In the genomic region with DNA sequence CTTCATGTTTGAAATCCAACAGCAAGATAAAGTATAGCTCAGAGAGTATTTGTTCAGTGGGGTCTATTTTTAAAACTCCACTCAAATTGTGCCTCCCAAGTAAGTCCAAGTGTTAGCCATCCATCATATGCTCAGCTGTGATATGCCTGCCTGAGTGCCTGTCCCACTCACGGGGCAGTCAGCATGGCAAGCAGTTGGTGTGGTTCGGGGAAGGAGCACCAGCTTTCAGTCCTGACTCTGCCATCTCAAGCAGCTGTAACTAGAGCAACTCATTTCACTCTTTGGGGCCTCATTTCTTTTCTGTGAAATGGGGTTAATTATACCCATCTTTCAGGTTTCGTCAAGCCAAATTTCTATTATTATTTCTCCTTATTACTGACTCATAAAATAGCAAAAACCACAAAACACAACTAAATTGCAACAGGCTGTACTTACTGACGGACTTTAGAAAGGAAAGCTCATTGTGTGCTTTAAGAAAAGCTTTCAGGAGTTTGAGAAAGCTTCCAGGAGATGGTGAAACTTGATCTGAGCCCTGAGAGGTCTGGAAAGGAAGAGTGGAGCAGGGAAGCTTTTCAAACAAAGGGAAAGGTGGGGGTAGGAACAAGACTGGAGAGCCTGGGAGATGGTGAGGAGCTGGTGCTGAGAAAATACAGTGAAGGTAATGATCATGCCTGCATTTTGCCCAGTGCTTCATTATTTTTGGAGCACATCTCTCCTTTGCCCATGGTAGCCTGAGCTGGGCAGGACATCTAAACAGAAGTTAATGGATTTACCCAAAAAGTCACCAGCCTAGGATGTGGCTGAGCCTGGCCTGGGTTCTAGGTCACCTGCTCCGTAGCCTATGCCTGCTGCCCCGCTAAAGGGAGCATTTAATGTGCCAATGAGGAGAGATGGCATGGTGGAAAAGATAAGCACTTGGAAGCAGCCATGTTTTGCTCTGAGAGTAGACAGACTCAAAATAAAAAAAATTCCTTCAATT, we compare ENCODE assay signal across 10 cellular contexts. TPM values are rescaled to one million over a fixed set of nuclear protein-coding genes. Genes with fewer than 3 reads are reported as not detected.
DNase-seq lines count a peak whose midpoint lies in the region; ATAC-seq, FAIRE-seq and TF ChIP-seq lines count a peak whose summit lies in the region.
"Had no signal": no experiment of that assay in that cellular context is flagged by ENCODE, and none has a peak within 500 bp of the region (broad histone marks: within the 10 kb centered on the region; RNA-seq: fewer than 3 reads in every experiment).

No MANE protein-coding gene starts in this region.

- H3K23ac ChIP-seq in H1 (ENCODE audit: insufficient read length), result no peak overlapping the region

- TF ChIP-seq POLR2A in H1 (IDR thresholded peaks at IDR 0.05; ENCODE audit: control extremely low read depth in 1 of 2, low read depth in 2 of 2, low read length in 2 of 2), result no peak

- TF ChIP-seq EP300 in H1 (IDR thresholded peaks at IDR 0.05; ENCODE audit: borderline replicate concordance in 1 of 2, low read depth in 2 of 2, low read length in 2 of 2), result no peak

- H3K27ac Mint-ChIP-seq in nephron progenitor cell, result peak overlapping the region; percentile 87
- no peak overlapping the region for H3K27ac Mint-ChIP-seq in activated naive CD4-positive, alpha-beta T cell treated with anti-CD3 and anti-CD28 coated beads, Interleukin-2, amount 50 U/mL, for 72 hours
- no peak overlapping the region for H3K27ac Mint-ChIP-seq in stimulated activated naive CD8-positive, alpha-beta T cell treated with anti-CD3 and anti-CD28 coated beads, Interleukin-15, amount 100 ng/mL, for 72 hours

- TF ChIP-seq RAD21 in H1 (IDR thresholded peaks at IDR 0.05 in 1 of 2, conservative IDR thresholded peaks at IDR 0.05 in 1 of 2; ENCODE audit: low read depth in 2 of 2, low read length in 2 of 2), result no peak

- POLR2A ChIA-PET in H1 (lab: Charles Lee; ENCODE audit: partially characterized antibody), result interaction anchor here (0.5 to 1.4 kb wide), 8 partner anchors 26 to 298 kb away, joined by 3 to 5 read pairs (median 3); a partner anchor contains a TSS

- peak overlapping the region; percentile 27 for H3K4ac ChIP-seq in H1 (replicated peaks; ENCODE audit: insufficient read length, low read depth, low read length)

- H2BK15ac ChIP-seq in H1 (ENCODE audit: low read length), result peak overlapping the region; percentile 73; the same call in 1 of the 2 replicates

- peak; percentile 91 for DNase-seq in AG10803 (ENCODE audit: low read depth)
- no peak for DNase-seq in H1 (ENCODE audit: low read depth in 1 of 2, low spot score in 2 of 2)
- DNase-seq in nephron progenitor cell, result no peak
- no peak for DNase-seq in NCI-H345 treated with DMSO at 0.1 percent for 48 hours (lab: John Stamatoyannopoulos, UW; ENCODE audit: unreplicated experiment)
- no peak for DNase-seq in G401 (ENCODE audit: low spot score)
- DNase-seq in activated naive CD4-positive, alpha-beta T cell treated with anti-CD3 and anti-CD28 coated beads, Interleukin-2, amount 50 U/mL, for 72 hours (ENCODE audit: low spot score in 2 of 2), result no peak
- no peak for DNase-seq in stimulated activated naive CD8-positive, alpha-beta T cell treated with anti-CD3 and anti-CD28 coated beads, Interleukin-15, amount 100 ng/mL, for 72 hours
- DNase-seq: NCI-H1417 treated with DMSO at 0.1 percent for 48 hours had no signal

- H4K8ac ChIP-seq in H1 (ENCODE audit: extremely low read depth, insufficient read depth, low read length), result no peak overlapping the region; the same call in 1 of the 2 replicates

- no peaks in the 10 kb centered on the region for H3K79me1 ChIP-seq in H1 (ENCODE audit: low read depth, low read length)

- peak overlapping the region; percentile 53 for H3K18ac ChIP-seq in H1 (ENCODE audit: extremely low read depth, low read length)

- H4K20me1 ChIP-seq in KMS-11 (ENCODE audit: insufficient read depth) (no peaks in the 10 kb centered on the region), H1 (replicated peaks in 1 of 2; ENCODE audit: control insufficient read depth in 1 of 2, insufficient read depth in 2 of 2, low read length in 2 of 2) (no peaks in the 10 kb centered on the region)

- peak overlapping the region; percentile 81 for H2BK120ac ChIP-seq in H1 (replicated peaks; ENCODE audit: low read depth, low read length)

- H4K91ac ChIP-seq in H1 (replicated peaks; ENCODE audit: insufficient read length, low read length), result peak overlapping the region; percentile 80

- peaks cover 26% of the 10 kb centered on the region for H3K4me1 ChIP-seq in KMS-11 (ENCODE audit: low read depth, poor library complexity, severe bottlenecking)
- peaks cover 5 to 17% (median 9%) of the 10 kb centered on the region in 4 experiments; a peak in 6 of 7 replicates for H3K4me1 ChIP-seq in H1 (replicated peaks in 1 of 4; ENCODE audit: control insufficient read depth in 3 of 4, insufficient read depth in 4 of 4, low read length in 3 of 4)

- peaks cover 30% of the 10 kb centered on the region for H3K36me3 Mint-ChIP-seq in nephron progenitor cell (ENCODE audit: low read depth)
- peaks cover 0 to 8% of the 10 kb centered on the region in 2 donors for H3K36me3 Mint-ChIP-seq in activated naive CD4-positive, alpha-beta T cell treated with anti-CD3 and anti-CD28 coated beads, Interleukin-2, amount 50 U/mL, for 72 hours

- H3K9me3 Mint-ChIP-seq in nephron progenitor cell, result no peaks in the 10 kb centered on the region
- no peaks in the 10 kb centered on the region for H3K9me3 Mint-ChIP-seq in activated naive CD4-positive, alpha-beta T cell treated with anti-CD3 and anti-CD28 coated beads, Interleukin-2, amount 50 U/mL, for 72 hours
- no peaks in the 10 kb centered on the region for H3K9me3 Mint-ChIP-seq in stimulated activated naive CD8-positive, alpha-beta T cell treated with anti-CD3 and anti-CD28 coated beads, Interleukin-15, amount 100 ng/mL, for 72 hours

- in situ Hi-C loops in G401 (cut with HindIII; ENCODE audit: low sequenced_read_pairs), result no loop called here

- H3K4me1 Mint-ChIP-seq in nephron progenitor cell, result peaks cover 73% of the 10 kb centered on the region
- peaks cover 12% of the 10 kb centered on the region for H3K4me1 Mint-ChIP-seq in stimulated activated naive CD8-positive, alpha-beta T cell treated with anti-CD3 and anti-CD28 coated beads, Interleukin-15, amount 100 ng/mL, for 72 hours

- H3K56ac ChIP-seq in H1 (replicated peaks; ENCODE audit: insufficient read length, low read depth, low read length), result no peak overlapping the region

- no peak for ATAC-seq in activated naive CD4-positive, alpha-beta T cell treated with anti-CD3 and anti-CD28 coated beads, Interleukin-2, amount 50 U/mL, for 72 hours
- no peak for ATAC-seq in stimulated activated naive CD8-positive, alpha-beta T cell treated with anti-CD3 and anti-CD28 coated beads, Interleukin-15, amount 100 ng/mL, for 72 hours

- TF ChIP-seq CTCF in AG10803 (conservative IDR thresholded peaks at IDR 0.05; ENCODE audit: low read length) (no peak), KMS-11 (conservative IDR thresholded peaks at IDR 0.05; ENCODE audit: low read depth, low read length) (no peak), H1 (IDR thresholded peaks at IDR 0.05; ENCODE audit: control extremely low read depth in 1 of 3, insufficient read depth in 1 of 3, low read depth in 1 of 3, low read length in 3 of 3) (no peak), nephron progenitor cell (IDR thresholded peaks at IDR 0.05) (no peak)

- H2BK12ac ChIP-seq in H1 (ENCODE audit: low read depth, low read length), result no peak overlapping the region

- H3K4me3 Mint-ChIP-seq in nephron progenitor cell, result peak overlapping the region; percentile 20
- H3K4me3 Mint-ChIP-seq in stimulated activated naive CD8-positive, alpha-beta T cell treated with anti-CD3 and anti-CD28 coated beads, Interleukin-15, amount 100 ng/mL, for 72 hours, result no peak overlapping the region

- no peaks in the 10 kb centered on the region for H3K9me3 ChIP-seq in H1 (ENCODE audit: insufficient read depth in 2 of 2, low read depth in 1 of 2, low read length in 1 of 2)

- CTCF ChIA-PET in H1 (lab: Charles Lee; ENCODE audit: partially characterized antibody), result interaction anchor here (0.6 to 11.2 kb wide), 22 partner anchors 8 to 345 kb away, joined by 3 to 93 read pairs (median 4); a partner anchor contains a TSS

- H3K4me3 ChIP-seq in AG10803 (ENCODE audit: low read length) (peak overlapping the region; percentile 25), KMS-11 (IDR thresholded peaks at IDR 0.05; ENCODE audit: insufficient read depth, low read depth, low read length) (no peak overlapping the region), H1 (ENCODE audit: extremely low read depth in 1 of 4, insufficient read depth in 2 of 4, low read depth in 3 of 4, low read length in 4 of 4) (no peak overlapping the region; a peak in 1 of 8 replicates)

- no peak for FAIRE-seq in H1 (lab: Jason Lieb, UNC)

- no peaks in the 10 kb centered on the region; the same call in 1 of the 2 replicates for H3K23me2 ChIP-seq in H1 (ENCODE audit: low read depth, low read length)

- peak overlapping the region; percentile 59 for H4K5ac ChIP-seq in H1 (ENCODE audit: insufficient read length, low read depth, low read length)

- H3K9ac ChIP-seq in KMS-11 (no peak overlapping the region), H1 (replicated peaks in 1 of 4; ENCODE audit: extremely low read depth in 1 of 4, low read depth in 3 of 4, low read length in 3 of 4) (no peak overlapping the region)

- no peaks in the 10 kb centered on the region for H3K36me3 ChIP-seq in KMS-11 (ENCODE audit: insufficient read depth)
- H3K36me3 ChIP-seq in H1 (ENCODE audit: control insufficient read depth in 2 of 4, insufficient read depth in 4 of 4, low read length in 3 of 4), result no peaks in the 10 kb centered on the region; a peak in 2 of 8 replicates

- peaks cover 2% of the 10 kb centered on the region for H3K27me3 Mint-ChIP-seq in nephron progenitor cell (ENCODE audit: low read depth, poor library complexity)
- no peaks in the 10 kb centered on the region for H3K27me3 Mint-ChIP-seq in stimulated activated naive CD8-positive, alpha-beta T cell treated with anti-CD3 and anti-CD28 coated beads, Interleukin-15, amount 100 ng/mL, for 72 hours

- H3K14ac ChIP-seq in H1 (ENCODE audit: insufficient read length), result no peak overlapping the region

- H3K79me2 ChIP-seq in KMS-11 (ENCODE audit: insufficient read depth, low read depth), result no peaks in the 10 kb centered on the region
- no peaks in the 10 kb centered on the region for H3K79me2 ChIP-seq in H1 (ENCODE audit: control insufficient read depth in 1 of 2, insufficient read depth in 2 of 2, low read length in 2 of 2)

- H2AK5ac ChIP-seq in H1 (ENCODE audit: low read depth, low read length), result no peak overlapping the region

- peak overlapping the region; percentile 52; the same call in 1 of the 2 replicates for H2BK20ac ChIP-seq in H1 (ENCODE audit: low read length)

- peak overlapping the region; percentile 66; the same call in 1 of the 2 replicates for H2BK5ac ChIP-seq in H1 (ENCODE audit: low read depth, low read length)

- H3K4me2 ChIP-seq in KMS-11 (0 out of 2 replicates have a peak overlapping the region, but pooled peaks have one; percentile 19), H1 (ENCODE audit: insufficient read depth in 1 of 2, low read depth in 2 of 2, low read length in 2 of 2) (peak overlapping the region; percentile 4 to 32; a peak in 3 of 4 replicates)

- H3K27me3 ChIP-seq in KMS-11 (ENCODE audit: insufficient read depth, low read depth) (no peaks in the 10 kb centered on the region), H1 (replicated peaks in 1 of 4; ENCODE audit: control insufficient read depth in 3 of 4, extremely low read depth in 1 of 4, insufficient read depth in 3 of 4, low read length in 3 of 4) (no peaks in the 10 kb centered on the region)

- WGBS in H1 (ENCODE audit: extremely low coverage in 1 of 2, insufficient coverage in 1 of 2, insufficient read length in 1 of 2, insufficient replicate concordance in 2 of 2, low coverage in 1 of 2, low lambda C conversion rate in 2 of 2, missing lambda C conversion rate in 1 of 2), 2 experiments, result 82% methylated on average over 6 of the region's 6 CpGs; no CpG with 5 or more reads in 1 of the 2 experiments

- H2AFZ ChIP-seq in KMS-11 (ENCODE audit: low read depth) (no peak overlapping the region), H1 (ENCODE audit: low read length) (no peak overlapping the region)

- 0 out of 2 replicates have a peak overlapping the region, but pooled peaks have one; percentile 14 for H3K27ac ChIP-seq in KMS-11
- H3K27ac ChIP-seq in H1 (ENCODE audit: low read depth, low read length), result peak overlapping the region; percentile 51; the same call in 1 of the 2 replicates

RNA-seq across cellular contexts. Expression of a gene that starts 42.1 kb away (rescaled TPM):
- total RNA-seq in H1 (2021; fragmentation: NEBNext Ultra II Directional; extraction: Animal tissue kit (Norgen Biotek cat#: 25700)), result not detected in 2 replicates
- polyA plus RNA-seq in H1 (2011; rRNA removed), result not detected in 2 replicates
- not detected for polyA plus RNA-seq in H1 (2011; cell fraction: cytosol; rRNA removed)
- not detected for polyA plus RNA-seq in H1 (2011; cell fraction: nucleus; rRNA removed)
- polyA plus RNA-seq in H1 (2012, experiment 1 of 2), result not detected in 4 replicates
- polyA plus RNA-seq in H1 (2012, experiment 2 of 2), result not detected
- not detected for polyA plus RNA-seq in H1 (2013, experiment 1 of 2)
- not detected for polyA plus RNA-seq in H1 (2013, experiment 2 of 2)
- polyA minus RNA-seq in H1 (2011; rRNA and poly(A)+ RNA removed), result not detected in 2 replicates
- polyA minus RNA-seq in H1 (2011; cell fraction: cytosol; rRNA and poly(A)+ RNA removed), result not detected
- 0.20 TPM for polyA minus RNA-seq in H1 (2011; cell fraction: nucleus; rRNA and poly(A)+ RNA removed)
- not detected in 2 replicates for total RNA-seq in G401 (2014; rRNA removed; shearing (Covaris generic))
- total RNA-seq in activated naive CD4-positive, alpha-beta T cell treated with anti-CD3 and anti-CD28 coated beads, Interleukin-2, amount 50 U/mL, for 72 hours, result not detected
- total RNA-seq: pulmonary artery endothelial cell had no signal

RNA-seq across cellular contexts. Expression of a gene that starts 46.3 kb away (rescaled TPM):
- 23.7 and 26.2 TPM in 2 replicates for total RNA-seq in H1 (2021; fragmentation: NEBNext Ultra II Directional; extraction: Animal tissue kit (Norgen Biotek cat#: 25700))
- 25.1 and 37.8 TPM in 2 replicates for polyA plus RNA-seq in H1 (2011; rRNA removed)
- polyA plus RNA-seq in H1 (2011; cell fraction: cytosol; rRNA removed), result 25.4 TPM
- 83.2 TPM for polyA plus RNA-seq in H1 (2011; cell fraction: nucleus; rRNA removed)
- 24.7 to 27.3 TPM (median 26.7 TPM) in 4 replicates for polyA plus RNA-seq in H1 (2012, experiment 1 of 2)
- polyA plus RNA-seq in H1 (2012, experiment 2 of 2), result 11.7 TPM
- 10.8 TPM for polyA plus RNA-seq in H1 (2013, experiment 1 of 2)
- polyA plus RNA-seq in H1 (2013, experiment 2 of 2), result 10.7 TPM
- 51.7 and 59.2 TPM in 2 replicates for polyA minus RNA-seq in H1 (2011; rRNA and poly(A)+ RNA removed)
- polyA minus RNA-seq in H1 (2011; cell fraction: cytosol; rRNA and poly(A)+ RNA removed), result 27.2 TPM
- 50.2 TPM for polyA minus RNA-seq in H1 (2011; cell fraction: nucleus; rRNA and poly(A)+ RNA removed)
- total RNA-seq in G401 (2014; rRNA removed; shearing (Covaris generic)), result 14.6 and 19.9 TPM in 2 replicates
- total RNA-seq in activated naive CD4-positive, alpha-beta T cell treated with anti-CD3 and anti-CD28 coated beads, Interleukin-2, amount 50 U/mL, for 72 hours, result 10 to 100 TPM; 29.5 to 39.8 TPM

RNA-seq across cellular contexts. Expression of a gene that starts 46.6 kb away (rescaled TPM):
- 33.4 and 35.8 TPM in 2 replicates for total RNA-seq in H1 (2021; fragmentation: NEBNext Ultra II Directional; extraction: Animal tissue kit (Norgen Biotek cat#: 25700))
- 11.1 and 11.2 TPM in 2 replicates for polyA plus RNA-seq in H1 (2011; rRNA removed)
- polyA plus RNA-seq in H1 (2011; cell fraction: cytosol; rRNA removed), result 21.5 TPM
- 17.8 TPM for polyA plus RNA-seq in H1 (2011; cell fraction: nucleus; rRNA removed)
- polyA plus RNA-seq in H1 (2012, experiment 1 of 2), result 20.2 to 32.6 TPM (median 22.2 TPM) in 4 replicates
- polyA plus RNA-seq in H1 (2012, experiment 2 of 2), result 2.5 TPM
- 38.1 TPM for polyA plus RNA-seq in H1 (2013, experiment 1 of 2)
- polyA plus RNA-seq in H1 (2013, experiment 2 of 2), result 37.6 TPM
- polyA minus RNA-seq in H1 (2011; rRNA and poly(A)+ RNA removed), result 19.3 and 20.7 TPM in 2 replicates
- 17.2 TPM for polyA minus RNA-seq in H1 (2011; cell fraction: cytosol; rRNA and poly(A)+ RNA removed)
- 46.7 TPM for polyA minus RNA-seq in H1 (2011; cell fraction: nucleus; rRNA and poly(A)+ RNA removed)
- 14.0 and 18.9 TPM in 2 replicates for total RNA-seq in G401 (2014; rRNA removed; shearing (Covaris generic))
- total RNA-seq in activated naive CD4-positive, alpha-beta T cell treated with anti-CD3 and anti-CD28 coated beads, Interleukin-2, amount 50 U/mL, for 72 hours, result 10 to 100 TPM; 49.6 to 64.1 TPM

RNA-seq across cellular contexts. Expression of a gene that starts 56.6 kb away (rescaled TPM):
- total RNA-seq in H1 (2021; fragmentation: NEBNext Ultra II Directional; extraction: Animal tissue kit (Norgen Biotek cat#: 25700)), result not detected in 2 replicates
- not detected in 2 replicates for polyA plus RNA-seq in H1 (2011; rRNA removed)
- polyA plus RNA-seq in H1 (2011; cell fraction: cytosol; rRNA removed), result not detected
- polyA plus RNA-seq in H1 (2011; cell fraction: nucleus; rRNA removed), result not detected
- polyA plus RNA-seq in H1 (2012, experiment 1 of 2), result not detected in 4 replicates
- not detected for polyA plus RNA-seq in H1 (2012, experiment 2 of 2)
- not detected for polyA plus RNA-seq in H1 (2013, experiment 1 of 2)
- polyA plus RNA-seq in H1 (2013, experiment 2 of 2), result not detected
- polyA minus RNA-seq in H1 (2011; rRNA and poly(A)+ RNA removed), result not detected in 2 replicates
- polyA minus RNA-seq in H1 (2011; cell fraction: cytosol; rRNA and poly(A)+ RNA removed), result not detected
- not detected for polyA minus RNA-seq in H1 (2011; cell fraction: nucleus; rRNA and poly(A)+ RNA removed)
- total RNA-seq in G401 (2014; rRNA removed; shearing (Covaris generic)), result not detected in 2 replicates
- total RNA-seq in activated naive CD4-positive, alpha-beta T cell treated with anti-CD3 and anti-CD28 coated beads, Interleukin-2, amount 50 U/mL, for 72 hours, result not detected
- total RNA-seq: pulmonary artery endothelial cell had no signal

RNA-seq across cellular contexts. Expression of a gene that starts 57.9 kb away (rescaled TPM):
- 0.75 and 0.99 TPM in 2 replicates for total RNA-seq in H1 (2021; fragmentation: NEBNext Ultra II Directional; extraction: Animal tissue kit (Norgen Biotek cat#: 25700))
- 0.60 and 0.71 TPM in 2 replicates for polyA plus RNA-seq in H1 (2011; rRNA removed)
- polyA plus RNA-seq in H1 (2011; cell fraction: cytosol; rRNA removed), result 0.54 TPM
- 2.1 TPM for polyA plus RNA-seq in H1 (2011; cell fraction: nucleus; rRNA removed)
- 0.88 to 1.4 TPM (median 1.2 TPM) in 4 replicates for polyA plus RNA-seq in H1 (2012, experiment 1 of 2)
- 0.38 TPM for polyA plus RNA-seq in H1 (2012, experiment 2 of 2)
- polyA plus RNA-seq in H1 (2013, experiment 1 of 2), result 0.51 TPM
- polyA plus RNA-seq in H1 (2013, experiment 2 of 2), result 0.33 TPM
- polyA minus RNA-seq in H1 (2011; rRNA and poly(A)+ RNA removed), result 0.37 and 1.3 TPM in 2 replicates
- polyA minus RNA-seq in H1 (2011; cell fraction: cytosol; rRNA and poly(A)+ RNA removed), result not detected
- 0.70 TPM for polyA minus RNA-seq in H1 (2011; cell fraction: nucleus; rRNA and poly(A)+ RNA removed)
- total RNA-seq in G401 (2014; rRNA removed; shearing (Covaris generic)), result not detected in 2 replicates
- under 1 TPM; 0.82 to 0.93 TPM for total RNA-seq in activated naive CD4-positive, alpha-beta T cell treated with anti-CD3 and anti-CD28 coated beads, Interleukin-2, amount 50 U/mL, for 72 hours
